In the genomic region with DNA sequence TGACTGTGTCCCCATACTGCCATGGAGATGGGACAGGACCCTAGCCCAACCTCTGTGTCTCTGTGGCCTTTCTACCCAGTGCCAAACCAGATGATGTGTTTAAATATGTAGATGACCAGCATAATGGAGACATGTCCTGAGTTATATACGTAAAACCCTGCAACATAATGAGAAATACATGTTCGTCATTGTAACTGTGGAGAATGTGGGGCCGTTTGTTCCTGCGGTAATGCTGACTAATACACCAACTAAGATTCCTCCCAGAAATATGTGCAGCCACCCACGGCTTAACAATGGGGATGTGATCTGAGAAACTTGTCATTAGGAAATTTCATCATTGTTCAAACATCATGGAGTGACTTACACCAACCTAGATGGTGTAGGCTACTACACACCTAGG, we compare ENCODE assay signal across 19 cellular contexts.
DNase-seq lines count a peak whose midpoint lies in the region; ATAC-seq and TF ChIP-seq lines count a peak whose summit lies in the region.
"Had no signal": no experiment of that assay in that cellular context is flagged by ENCODE, and none has a peak within 500 bp of the region (broad histone marks: within the 10 kb centered on the region; RNA-seq: fewer than 3 reads in every experiment).

No MANE protein-coding gene starts in this region.

- no peak overlapping the region; the same call in 1 of the 2 replicates for H3K14ac ChIP-seq in IMR-90 (replicated peaks; ENCODE audit: low read depth, low read length)

- H3K9me1 ChIP-seq in IMR-90 (ENCODE audit: insufficient read depth, low read length), result no peaks in the 10 kb centered on the region; the same call in 1 of the 2 replicates

- H4K20me1 ChIP-seq in IMR-90 (ENCODE audit: insufficient read depth, low read length), result no peaks in the 10 kb centered on the region

- CTCF ChIA-PET in IMR-90 (lab: Yijun Ruan, JAX), result interaction anchor here (0.6 kb wide), 1 partner anchor 120 kb away, joined by 9 read pairs; no protein-coding TSS in a partner anchor
- CTCF ChIA-PET in activated CD8-positive, alpha-beta T cell treated with anti-CD3 and anti-CD28 coated beads for 36 hours (lab: Charles Lee), result no interaction called here

- H4K5ac ChIP-seq in IMR-90 (ENCODE audit: low read depth, low read length), result no peak overlapping the region

- H2AK5ac ChIP-seq in IMR-90 (ENCODE audit: low read depth, low read length), result no peak overlapping the region

- no peaks in the 10 kb centered on the region for H3K36me3 ChIP-seq in IMR-90 (ENCODE audit: control insufficient read depth, insufficient read depth, low read length)
- H3K36me3 ChIP-seq: lower lobe of right lung, right lobe of liver, upper lobe of left lung had no signal

- no peaks in the 10 kb centered on the region for H3K4me1 Mint-ChIP-seq in activated CD8-positive, alpha-beta T cell treated with anti-CD3 and anti-CD28 coated beads for 36 hours (ENCODE audit: low read depth)
- H3K4me1 Mint-ChIP-seq: activated CD8-positive, alpha-beta memory T cell treated with anti-CD3 and anti-CD28 coated beads, Interleukin-2, amount 10 ng/mL, durations not matched to agents 7 days and 5 days had no signal

- H3K36me3 Mint-ChIP-seq in activated CD8-positive, alpha-beta T cell treated with anti-CD3 and anti-CD28 coated beads for 36 hours (ENCODE audit: low read depth), result no peaks in the 10 kb centered on the region
- H3K36me3 Mint-ChIP-seq: activated CD8-positive, alpha-beta memory T cell treated with anti-CD3 and anti-CD28 coated beads, Interleukin-2, amount 10 ng/mL, durations not matched to agents 7 days and 5 days had no signal

- H3K4me1 ChIP-seq in IMR-90 (ENCODE audit: control insufficient read depth, insufficient read depth, low read length), result no peaks in the 10 kb centered on the region; the same call in 1 of the 2 replicates
- H3K4me1 ChIP-seq: lower lobe of right lung, right lobe of liver, upper lobe of left lung had no signal

- DNase-seq in AG09309 (ENCODE audit: low read depth) (peak; percentile 45), IMR-90 (peak; percentile 41), astrocyte of the spinal cord (ENCODE audit: low read depth, low spot score) (peak; percentile 76), glomerular visceral epithelial cell (ENCODE audit: extremely low spot score) (peak; percentile 17), NCI-H146 treated with DMSO at 0.1 percent for 48 hours (lab: John Stamatoyannopoulos, UW; ENCODE audit: unreplicated experiment) (no peak), NK-92 (lab: John Stamatoyannopoulos, UW; ENCODE audit: unreplicated experiment) (no peak)
- no peak for DNase-seq in NK-92 treated with Interleukin-12 subunit alpha and Interleukin-12 subunit beta, amount 100 ng/mL, for 24 hours (lab: John Stamatoyannopoulos, UW)
- DNase-seq in activated CD8-positive, alpha-beta T cell treated with anti-CD3 and anti-CD28 coated beads for 36 hours, result no peak
- DNase-seq: ACHN; activated CD4-positive, alpha-beta T cell treated with anti-CD3 and anti-CD28 coated beads for 1 hour; activated CD8-positive, alpha-beta memory T cell treated with anti-CD3 and anti-CD28 coated beads, Interleukin-2, amount 10 ng/mL, durations not matched to agents 7 days and 5 days; glutamatergic neuron; lower lobe of right lung; occipital lobe; right lobe of liver; upper lobe of left lung had no signal

- no TSS peak for BruUV-seq in IMR-90 (replicated peaks; lab: Mats Ljungman, UMichigan)

- no peak overlapping the region for H2BK120ac ChIP-seq in IMR-90 (ENCODE audit: low read depth, low read length)

- no peak overlapping the region for H2AK9ac ChIP-seq in IMR-90 (replicated peaks; ENCODE audit: low read depth, low read length, poor library complexity)

- no peak overlapping the region for H2BK15ac ChIP-seq in IMR-90 (ENCODE audit: low read depth, low read length)

- H3K4me2 ChIP-seq in IMR-90 (ENCODE audit: low read depth, low read length), result no peak overlapping the region

- H3K9me3 ChIP-seq in IMR-90 (ENCODE audit: control insufficient read depth, insufficient read depth, low read length), result 0 out of 2 replicates have a peak, but pooled peaks cover 2% of the 10 kb centered on the region
- H3K9me3 ChIP-seq: lower lobe of right lung, right lobe of liver, upper lobe of left lung had no signal

- POLR2A ChIA-PET in IMR-90 (lab: Charles Lee; ENCODE audit: unreplicated experiment), result no interaction called here
- POLR2A ChIA-PET in activated CD8-positive, alpha-beta T cell treated with anti-CD3 and anti-CD28 coated beads for 36 hours (lab: Charles Lee), result no interaction called here

- ATAC-seq in IMR-90 (ENCODE audit: low read depth), result no peak
- ATAC-seq in activated CD8-positive, alpha-beta T cell treated with anti-CD3 and anti-CD28 coated beads for 36 hours, result no peak
- ATAC-seq: activated CD8-positive, alpha-beta memory T cell treated with anti-CD3 and anti-CD28 coated beads, Interleukin-2, amount 10 ng/mL, durations not matched to agents 7 days and 5 days; HCT116; lower lobe of right lung; Panc1 had no signal

- H2BK20ac ChIP-seq in IMR-90 (ENCODE audit: low read depth, low read length), result no peak overlapping the region

- H4K91ac ChIP-seq in IMR-90 (ENCODE audit: insufficient read depth, low read depth, low read length), result no peak overlapping the region

- H3K9me3 Mint-ChIP-seq in activated CD8-positive, alpha-beta T cell treated with anti-CD3 and anti-CD28 coated beads for 36 hours, result peaks cover 2% of the 10 kb centered on the region
- H3K9me3 Mint-ChIP-seq: stimulated activated naive CD8-positive, alpha-beta T cell treated with anti-CD3 and anti-CD28 coated beads, Interleukin-15, Interleukin-2, amounts not matched to agents 100 ng/mL and 50 ng/mL, for 24 hours had no signal

- no peak overlapping the region for H3K27ac Mint-ChIP-seq in activated CD8-positive, alpha-beta T cell treated with anti-CD3 and anti-CD28 coated beads for 36 hours
- H3K27ac Mint-ChIP-seq: activated CD8-positive, alpha-beta memory T cell treated with anti-CD3 and anti-CD28 coated beads, Interleukin-2, amount 10 ng/mL, durations not matched to agents 7 days and 5 days; stimulated activated naive CD8-positive, alpha-beta T cell treated with anti-CD3 and anti-CD28 coated beads, Interleukin-15, Interleukin-2, amounts not matched to agents 100 ng/mL and 50 ng/mL, for 24 hours had no signal

- no peak overlapping the region for H3K56ac ChIP-seq in IMR-90 (ENCODE audit: extremely low read depth, insufficient read depth, low read length)

- H2BK5ac ChIP-seq in IMR-90 (ENCODE audit: low read depth, low read length, poor library complexity, severe bottlenecking), result no peak overlapping the region

- H3K4ac ChIP-seq in IMR-90 (ENCODE audit: low read depth, low read length), result no peak overlapping the region

- H3K27me3 ChIP-seq in IMR-90 (ENCODE audit: control insufficient read depth, insufficient read depth, low read length), result peaks cover 12% of the 10 kb centered on the region
- H3K27me3 ChIP-seq: right lobe of liver, upper lobe of left lung had no signal

- no peak overlapping the region for H3K27ac ChIP-seq in IMR-90 (ENCODE audit: insufficient read depth, low read length)
- H3K27ac ChIP-seq: lower lobe of right lung, right lobe of liver, upper lobe of left lung had no signal

- no peak for TF ChIP-seq CTCF in AG09309 (IDR thresholded peaks at IDR 0.05; ENCODE audit: control insufficient read depth, insufficient read depth, low read depth, low read length, missing control alignments)
- TF ChIP-seq CTCF in IMR-90 (conservative IDR thresholded peaks at IDR 0.05; ENCODE audit: low read depth, low read length), result no peak
- no peak for TF ChIP-seq CTCF in astrocyte of the spinal cord (IDR thresholded peaks at IDR 0.05; ENCODE audit: low read depth, low read length)
- TF ChIP-seq CTCF in activated CD8-positive, alpha-beta T cell treated with anti-CD3 and anti-CD28 coated beads for 36 hours (IDR thresholded peaks at IDR 0.05), result no peak

- no peak overlapping the region; a peak in 1 of 4 replicates for H4K8ac ChIP-seq in IMR-90 (ENCODE audit: low read depth in 2 of 2, low read length in 2 of 2)

- intact Hi-C loops in IMR-90 (cut with micrococcal nuclease), result no loop called here
- intact Hi-C loops in activated CD8-positive, alpha-beta T cell treated with anti-CD3 and anti-CD28 coated beads for 36 hours (cut with micrococcal nuclease), result no loop called here

- TF ChIP-seq RAD21 in IMR-90 (IDR thresholded peaks at IDR 0.05; ENCODE audit: low read length), result no peak

- in situ Hi-C loops in IMR-90 (cut with MboI; ENCODE audit: low sequenced_read_pairs) (no loop called here), astrocyte of the spinal cord (cut with HindIII; ENCODE audit: low sequenced_read_pairs) (no loop called here)

- no peak overlapping the region for H3K23ac ChIP-seq in IMR-90 (ENCODE audit: low read depth, low read length)

- no peak for TF ChIP-seq POLR2A in IMR-90 (IDR thresholded peaks at IDR 0.05; ENCODE audit: low read depth, low read length)

- H2AFZ ChIP-seq in IMR-90 (replicated peaks; ENCODE audit: low read length, poor library complexity), result no peak overlapping the region

- no peaks in the 10 kb centered on the region for H3K79me1 ChIP-seq in IMR-90 (ENCODE audit: low read depth in 1 of 2, low read length in 2 of 2)

- no peak overlapping the region for H3K18ac ChIP-seq in IMR-90 (ENCODE audit: low read depth, low read length)

- WGBS in IMR-90 (ENCODE audit: extremely low coverage in 2 of 2, insufficient read length in 1 of 2), 2 experiments, result no CpG with 5 or more reads among the region's 5 CpGs

- no peak overlapping the region for H3K4me3 Mint-ChIP-seq in activated CD8-positive, alpha-beta T cell treated with anti-CD3 and anti-CD28 coated beads for 36 hours
- H3K4me3 Mint-ChIP-seq: activated CD8-positive, alpha-beta memory T cell treated with anti-CD3 and anti-CD28 coated beads, Interleukin-2, amount 10 ng/mL, durations not matched to agents 7 days and 5 days; stimulated activated naive CD8-positive, alpha-beta T cell treated with anti-CD3 and anti-CD28 coated beads, Interleukin-15, Interleukin-2, amounts not matched to agents 100 ng/mL and 50 ng/mL, for 24 hours had no signal

- H3K4me3 ChIP-seq in AG09309 (ENCODE audit: control insufficient read depth, low read depth, low read length) (no peak overlapping the region), IMR-90 (ENCODE audit: insufficient read depth, low read depth, low read length) (no peak overlapping the region), astrocyte of the spinal cord (ENCODE audit: low read depth, low read length) (no peak overlapping the region)
- H3K4me3 ChIP-seq: lower lobe of right lung, right lobe of liver, upper lobe of left lung had no signal

- H3K9ac ChIP-seq in IMR-90 (ENCODE audit: low read depth, low read length), result no peak overlapping the region

- peaks cover 3% of the 10 kb centered on the region for H3K27me3 Mint-ChIP-seq in activated CD8-positive, alpha-beta T cell treated with anti-CD3 and anti-CD28 coated beads for 36 hours

- dilution Hi-C loops in IMR-90 (cut with HindIII; ENCODE audit: low sequenced_read_pairs, unreplicated experiment), result no loop called here

Comparison
In these comparisons a context has a peak if more than half of its experiments do, and no peak if none do; other contexts are left out.
1. DNase-seq: peak in AG09309 (single experiment), IMR-90 (single experiment), astrocyte of the spinal cord (single experiment) and glomerular visceral epithelial cell (single experiment); none in NK-92 treated with Interleukin-12 subunit alpha and Interleukin-12 subunit beta, amount 100 ng/mL, for 24 hours (single experiment), NCI-H146 treated with DMSO at 0.1 percent for 48 hours (single experiment), NK-92 (single experiment) and activated CD8-positive, alpha-beta T cell treated with anti-CD3 and anti-CD28 coated beads for 36 hours (single experiment).